Comparison of ENCODE assay signal across 25 cellular contexts in the genomic region with DNA sequence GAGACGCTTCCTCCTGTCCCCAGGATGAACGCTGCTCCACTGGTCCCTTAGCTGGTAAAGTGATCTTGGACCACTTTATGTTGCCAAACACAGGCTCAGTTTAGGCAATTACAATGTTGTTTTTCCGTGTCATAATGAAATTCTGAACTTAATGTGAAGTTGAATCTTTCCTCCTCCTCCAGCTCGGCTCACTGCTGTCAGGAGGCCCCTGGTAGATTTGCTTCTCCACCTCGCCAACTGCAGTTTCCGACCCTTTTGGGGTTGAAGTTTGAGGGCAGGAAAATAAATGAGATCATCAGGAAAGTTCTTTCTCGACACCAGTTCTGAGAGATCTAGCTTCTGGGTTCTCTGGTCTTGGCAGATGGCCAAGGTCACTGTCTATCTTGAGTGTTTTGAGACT. TPM values are rescaled to one million over a fixed set of nuclear protein-coding genes. Genes with fewer than 3 reads are reported as not detected.
DNase-seq lines count a peak whose midpoint lies in the region; ATAC-seq and TF ChIP-seq lines count a peak whose summit lies in the region.
"Had no signal": no experiment of that assay in that cellular context is flagged by ENCODE, and none has a peak within 500 bp of the region (broad histone marks: within the 10 kb centered on the region; RNA-seq: fewer than 3 reads in every experiment).

No MANE protein-coding gene starts in this region.

- no peaks in the 10 kb centered on the region for H3K79me1 ChIP-seq in trophoblast cell (ENCODE audit: low read length)

- peaks cover 0 to 6% (median 0%) of the 10 kb centered on the region in 7 donors for H3K27me3 ChIP-seq in heart right ventricle
- no peaks in the 10 kb centered on the region for H3K27me3 ChIP-seq in OCI-LY3 (ENCODE audit: low read depth, low read length)
- no peaks in the 10 kb centered on the region for H3K27me3 ChIP-seq in trophoblast cell (ENCODE audit: insufficient read depth, low read length)

- no peak overlapping the region for H3K4me3 Mint-ChIP-seq in activated naive CD8-positive, alpha-beta T cell treated with anti-CD3 and anti-CD28 coated beads for 36 hours
- H3K4me3 Mint-ChIP-seq in stimulated activated naive CD8-positive, alpha-beta T cell treated with anti-CD3 and anti-CD28 coated beads, Interleukin-15, Interleukin-2, amounts not matched to agents 100 ng/mL and 50 ng/mL, for 24 hours: peak overlapping the region; percentile 30
- H3K4me3 Mint-ChIP-seq: CD8-positive, alpha-beta T cell; mesothelial cell of epicardium; stimulated activated naive B cell treated with anti-CD40 and anti-IgM and Interleukin-4, amounts not matched to agents 10 μg/mL and 1 μg/mL and 100 μg/mL, for 72 hours had no signal

- H4K91ac ChIP-seq in trophoblast cell (ENCODE audit: low read depth, low read length): no peak overlapping the region

- H2BK120ac ChIP-seq in trophoblast cell (ENCODE audit: insufficient read depth, low read length, poor library complexity): no peak overlapping the region

- H3K9me3 ChIP-seq in heart right ventricle (no peaks in the 10 kb centered on the region), OCI-LY3 (ENCODE audit: insufficient read depth, low read length) (no peaks in the 10 kb centered on the region), trophoblast cell (ENCODE audit: insufficient read depth, low read depth, low read length) (no peaks in the 10 kb centered on the region)
- H3K9me3 ChIP-seq: esophagus squamous epithelium, thoracic aorta had no signal

- ATAC-seq in heart right ventricle (no peak), Right ventricle myocardium inferior (no peak), HG03196 (IDR thresholded peaks at IDR 0.05; ENCODE audit: unreplicated experiment) (no peak)
- ATAC-seq: CD8-positive, alpha-beta T cell; left lobe of liver had no signal

- H2BK12ac ChIP-seq in trophoblast cell (ENCODE audit: low read length): no peak overlapping the region

- H3K36me3 Mint-ChIP-seq in activated naive CD8-positive, alpha-beta T cell treated with anti-CD3 and anti-CD28 coated beads for 36 hours: no peaks in the 10 kb centered on the region
- no peaks in the 10 kb centered on the region for H3K36me3 Mint-ChIP-seq in stimulated activated naive CD8-positive, alpha-beta T cell treated with anti-CD3 and anti-CD28 coated beads, Interleukin-15, Interleukin-2, amounts not matched to agents 100 ng/mL and 50 ng/mL, for 24 hours (ENCODE audit: low read depth)
- H3K36me3 Mint-ChIP-seq: CD8-positive, alpha-beta T cell; mesothelial cell of epicardium; naive thymus-derived CD4-positive, alpha-beta T cell; stimulated activated naive B cell treated with anti-CD40 and anti-IgM and Interleukin-4, amounts not matched to agents 10 μg/mL and 1 μg/mL and 100 μg/mL, for 72 hours had no signal

- H3K9me3 Mint-ChIP-seq in activated naive CD8-positive, alpha-beta T cell treated with anti-CD3 and anti-CD28 coated beads for 36 hours: no peaks in the 10 kb centered on the region
- H3K9me3 Mint-ChIP-seq in stimulated activated naive CD8-positive, alpha-beta T cell treated with anti-CD3 and anti-CD28 coated beads, Interleukin-15, Interleukin-2, amounts not matched to agents 100 ng/mL and 50 ng/mL, for 24 hours: no peaks in the 10 kb centered on the region
- H3K9me3 Mint-ChIP-seq: CD8-positive, alpha-beta T cell; mesothelial cell of epicardium; naive thymus-derived CD4-positive, alpha-beta T cell; stimulated activated naive B cell treated with anti-CD40 and anti-IgM and Interleukin-4, amounts not matched to agents 10 μg/mL and 1 μg/mL and 100 μg/mL, for 72 hours had no signal

- intact Hi-C loops in heart right ventricle (cut with DNase I): loop anchor here in 1 of 10 donors (2.0 kb wide), 1 partner anchor 15 kb away; no protein-coding TSS in a partner anchor
- intact Hi-C loops in Right ventricle myocardium inferior (cut with DNase I): no loop called here

- 55 to 70% methylated on average over 7 of the region's 7 CpGs for whole genome bisulfite sequencing in heart right ventricle, 2 donors
- WGBS in trophoblast cell (ENCODE audit: extremely low coverage, insufficient coverage, insufficient read length): no CpG with 5 or more reads among the region's 7 CpGs

- H4K20me1 ChIP-seq in OCI-LY3 (ENCODE audit: insufficient read depth, low read length): no peaks in the 10 kb centered on the region

- no peak overlapping the region for H4K8ac ChIP-seq in trophoblast cell (ENCODE audit: low read depth, low read length)

- no peak overlapping the region for H4K12ac ChIP-seq in trophoblast cell (ENCODE audit: low read depth, low read length)

- no peak for DNase-seq in heart right ventricle
- no peak for DNase-seq in Right ventricle myocardium inferior (ENCODE audit: missing footprints)
- DNase-seq in activated naive CD8-positive, alpha-beta T cell treated with anti-CD3 and anti-CD28 coated beads for 36 hours: no peak
- no peak for DNase-seq in trophoblast cell
- DNase-seq: activated effector memory CD4-positive, alpha-beta T cell treated with Interleukin-2 at 50 U/mL for 16 hours; amygdala; esophagus squamous epithelium; hypothalamus; KBM-7; NCI-H1417 treated with DMSO at 0.1 percent for 48 hours; OCI-M1; T-helper 9 cell had no signal

- H3K4me2 ChIP-seq in OCI-LY3 (ENCODE audit: low read length) (peak overlapping the region; percentile 9; the same call in 1 of the 2 replicates), trophoblast cell (ENCODE audit: low read length) (no peak overlapping the region)

- H2BK5ac ChIP-seq in trophoblast cell (ENCODE audit: low read depth, low read length, poor library complexity): no peak overlapping the region

- H3K9ac ChIP-seq in OCI-LY3 (ENCODE audit: low read length) (no peak overlapping the region), trophoblast cell (ENCODE audit: low read length) (no peak overlapping the region)

- H3K27ac ChIP-seq in heart right ventricle (peak overlapping the region in 9 of 10 donors; percentile 32 to 81 (median 58)), OCI-LY3 (ENCODE audit: low read length) (no peak overlapping the region), trophoblast cell (ENCODE audit: low read depth, low read length) (no peak overlapping the region)
- H3K27ac ChIP-seq: thoracic aorta had no signal

- TF ChIP-seq CTCF in heart right ventricle (IDR thresholded peaks at IDR 0.05) (no peak), OCI-LY3 (IDR thresholded peaks at IDR 0.05; ENCODE audit: low read depth, low read length) (no peak)

- H2AFZ ChIP-seq in OCI-LY3 (ENCODE audit: low read depth, low read length) (no peak overlapping the region), trophoblast cell (ENCODE audit: insufficient read depth, low read length, poor library complexity) (no peak overlapping the region)

- H3K23ac ChIP-seq in trophoblast cell (ENCODE audit: low read length): no peak overlapping the region

- H3K4me1 Mint-ChIP-seq in activated naive CD8-positive, alpha-beta T cell treated with anti-CD3 and anti-CD28 coated beads for 36 hours: peaks cover 21% of the 10 kb centered on the region
- peaks cover 20% of the 10 kb centered on the region for H3K4me1 Mint-ChIP-seq in stimulated activated naive CD8-positive, alpha-beta T cell treated with anti-CD3 and anti-CD28 coated beads, Interleukin-15, Interleukin-2, amounts not matched to agents 100 ng/mL and 50 ng/mL, for 24 hours (ENCODE audit: low read depth)

- H3K36me3 ChIP-seq in heart right ventricle (no peaks in the 10 kb centered on the region), OCI-LY3 (replicated peaks; ENCODE audit: low read depth, low read length) (no peaks in the 10 kb centered on the region), trophoblast cell (ENCODE audit: control insufficient read depth in 1 of 2, insufficient read depth in 2 of 2, low read length in 2 of 2) (no peaks in the 10 kb centered on the region)
- H3K36me3 ChIP-seq: esophagus squamous epithelium, thoracic aorta had no signal

- H3K79me2 ChIP-seq in OCI-LY3 (ENCODE audit: low read length) (no peaks in the 10 kb centered on the region), trophoblast cell (ENCODE audit: control insufficient read depth, insufficient read depth, low read length, poor library complexity) (no peaks in the 10 kb centered on the region)

- H3K4me1 ChIP-seq in heart right ventricle: peaks cover 19 to 49% (median 26%) of the 10 kb centered on the region in 9 donors
- H3K4me1 ChIP-seq in OCI-LY3 (ENCODE audit: low read length): peaks cover 20% of the 10 kb centered on the region
- H3K4me1 ChIP-seq in trophoblast cell (ENCODE audit: control insufficient read depth in 1 of 2, insufficient read depth in 2 of 2, low read length in 2 of 2): no peaks in the 10 kb centered on the region

- H3K4me3 ChIP-seq in heart right ventricle: no peak overlapping the region
- no peak overlapping the region for H3K4me3 ChIP-seq in OCI-LY3 (ENCODE audit: low read length)
- H3K4me3 ChIP-seq in trophoblast cell (ENCODE audit: low read depth, low read length): no peak overlapping the region
- H3K4me3 ChIP-seq: coronary artery, esophagus squamous epithelium, skin epidermis, thoracic aorta had no signal

- H3K4ac ChIP-seq in trophoblast cell (ENCODE audit: low read depth, low read length): no peak overlapping the region

- no peak overlapping the region for H3K18ac ChIP-seq in trophoblast cell (ENCODE audit: low read length)

- no peaks in the 10 kb centered on the region for H3K27me3 Mint-ChIP-seq in activated naive CD8-positive, alpha-beta T cell treated with anti-CD3 and anti-CD28 coated beads for 36 hours
- H3K27me3 Mint-ChIP-seq in stimulated activated naive CD8-positive, alpha-beta T cell treated with anti-CD3 and anti-CD28 coated beads, Interleukin-15, Interleukin-2, amounts not matched to agents 100 ng/mL and 50 ng/mL, for 24 hours: no peaks in the 10 kb centered on the region

- peak overlapping the region; percentile 2 for H3K27ac Mint-ChIP-seq in activated naive CD8-positive, alpha-beta T cell treated with anti-CD3 and anti-CD28 coated beads for 36 hours
- peak overlapping the region; percentile 9 for H3K27ac Mint-ChIP-seq in stimulated activated naive CD8-positive, alpha-beta T cell treated with anti-CD3 and anti-CD28 coated beads, Interleukin-15, Interleukin-2, amounts not matched to agents 100 ng/mL and 50 ng/mL, for 24 hours
- H3K27ac Mint-ChIP-seq: CD8-positive, alpha-beta T cell; mesothelial cell of epicardium; stimulated activated naive B cell treated with anti-CD40 and anti-IgM and Interleukin-4, amounts not matched to agents 10 μg/mL and 1 μg/mL and 100 μg/mL, for 72 hours had no signal

- no peak overlapping the region for H3K14ac ChIP-seq in trophoblast cell (ENCODE audit: low read length)

- H2AK5ac ChIP-seq in trophoblast cell (ENCODE audit: low read length): no peak overlapping the region

RNA-seq across cellular contexts. Expression of gene CFAP161, which starts 27.8 kb away (rescaled TPM):
- total RNA-seq in heart right ventricle: 1 to 10 TPM in 3 of 10 donors, under 1 TPM in 7; 0.28 to 1.2 (median 0.83) TPM
- under 1 TPM; 0.32 to 0.95 TPM for polyA plus RNA-seq in heart right ventricle
- 0.38 TPM for total RNA-seq in Right ventricle myocardium inferior
- not detected for total RNA-seq in activated naive CD8-positive, alpha-beta T cell treated with anti-CD3 and anti-CD28 coated beads for 36 hours
- not detected in 2 replicates for polyA plus RNA-seq in trophoblast cell (2013)
- total RNA-seq: CD8-positive, alpha-beta T cell; H1; mesothelial cell of epicardium; naive thymus-derived CD4-positive, alpha-beta T cell had no signal
- polyA plus RNA-seq: naive thymus-derived CD4-positive, alpha-beta T cell had no signal

RNA-seq across cellular contexts. Expression of gene IL16, which starts 34.8 kb away (rescaled TPM):
- total RNA-seq in heart right ventricle: 10 to 100 TPM in 1 of 10 donors, 1 to 10 TPM in 9; 3.3 to 13.1 (median 4.1) TPM
- polyA plus RNA-seq in heart right ventricle: 1 to 10 TPM; 4.3 to 4.9 TPM
- 3.7 TPM for total RNA-seq in Right ventricle myocardium inferior
- 100 to 1,000 TPM; 106 to 110 TPM for total RNA-seq in activated naive CD8-positive, alpha-beta T cell treated with anti-CD3 and anti-CD28 coated beads for 36 hours
- 0.14 and 0.33 TPM in 2 replicates for polyA plus RNA-seq in trophoblast cell (2013)
- total RNA-seq: HT-29 had no signal

Comparison
In these comparisons a context has a peak if more than half of its experiments do, and no peak if none do; other contexts are left out.
1. H3K27ac ChIP-seq: peak in heart right ventricle (9 of 10); none in OCI-LY3 (single experiment) and trophoblast cell (single experiment).
2. RNA of gene IL16, which starts 34.8 kb away (total RNA-seq): 106 to 110 TPM in activated naive CD8-positive, alpha-beta T cell treated with anti-CD3 and anti-CD28 coated beads for 36 hours; 3.3 to 13.1 TPM in heart right ventricle and 3.7 TPM in Right ventricle myocardium inferior (single experiment); every median in the first group is over 4 times any median in the second.